In the genomic region with DNA sequence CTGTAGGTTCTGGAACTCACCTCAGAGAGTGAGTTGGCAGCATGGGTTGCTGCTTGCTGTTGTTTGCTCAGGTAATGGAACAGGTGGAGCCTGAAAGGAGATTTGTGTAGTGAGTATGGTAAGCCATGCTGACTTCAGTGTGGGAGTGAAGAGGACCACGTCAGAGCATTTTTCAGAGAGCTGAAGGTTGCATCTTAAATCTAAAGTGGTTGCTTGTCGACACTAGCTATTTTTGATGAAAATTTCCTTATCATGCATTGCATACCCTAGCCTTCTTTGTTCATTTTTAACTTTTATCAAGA, we compare ENCODE assay signal across 1 cellular context.
TF ChIP-seq lines count a peak whose summit lies in the region.

No MANE protein-coding gene starts in this region.

TF ChIP-seq in endothelial cell of umbilical vein, 7 proteins besides CTCF, POLR2A, EP300 and RAD21 (continued from another document):
- TF ChIP-seq FOS (IDR thresholded peaks at IDR 0.05; ENCODE audit: borderline replicate concordance, insufficient read depth, low read length) = no peak
- TF ChIP-seq EZH2 (IDR thresholded peaks at IDR 0.05; ENCODE audit: borderline replicate concordance, low read depth, low read length, severe bottlenecking) = no peak
- TF ChIP-seq POLR2AphosphoS5 (IDR thresholded peaks at IDR 0.05; ENCODE audit: insufficient read depth, low read depth, low read length) = no peak
- no peak for TF ChIP-seq MYC (IDR thresholded peaks at IDR 0.05; ENCODE audit: low read depth, low read length)
- TF ChIP-seq JUN (IDR thresholded peaks at IDR 0.05; ENCODE audit: borderline replicate concordance, insufficient read depth, insufficient read length, low read depth) = no peak
